In the genomic region with DNA sequence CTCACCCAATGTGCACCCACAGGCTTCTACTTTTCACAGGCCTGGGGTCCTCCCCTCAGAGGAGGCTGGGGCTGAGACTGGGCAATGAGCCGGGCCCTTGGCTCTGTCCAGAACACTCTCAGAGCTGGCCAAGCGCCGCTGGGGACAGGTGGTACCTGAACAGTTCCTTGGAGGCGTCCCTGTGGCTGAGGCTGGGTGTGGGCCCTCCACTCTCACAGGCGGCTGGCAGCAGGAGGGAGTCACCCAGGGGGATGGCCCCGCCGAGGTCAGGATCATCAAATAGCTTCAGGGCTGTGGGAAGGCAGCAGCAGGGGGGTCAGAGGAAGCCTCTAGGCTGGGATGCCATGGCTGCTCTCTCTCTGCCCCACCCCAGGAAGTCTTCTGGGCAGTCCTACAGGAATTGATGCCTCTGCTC, we compare ENCODE assay signal across 20 cellular contexts. TPM values are rescaled to one million over a fixed set of nuclear protein-coding genes. Genes with fewer than 3 reads are reported as not detected.
DNase-seq lines count a peak whose midpoint lies in the region; ATAC-seq and TF ChIP-seq lines count a peak whose summit lies in the region.
"Had no signal": no experiment of that assay in that cellular context is flagged by ENCODE, and none has a peak within 500 bp of the region (broad histone marks: within the 10 kb centered on the region; RNA-seq: fewer than 3 reads in every experiment).

No MANE protein-coding gene starts in this region.

- DNase-seq in SJCRH30 (peak; percentile 74 to 78), glutamatergic neuron (peak; percentile 40), right lobe of liver (peak; percentile 19 to 44 (median 41)), stomach (no peak), dedifferentiated amniotic fluid mesenchymal stem cell (ENCODE audit: extremely low spot score) (no peak), progenitor cell of endocrine pancreas (ENCODE audit: low spot score, unreplicated experiment) (no peak)
- no peak for DNase-seq in activated CD4-positive, alpha-beta T cell treated with anti-CD3 and anti-CD28 coated beads for 4 hours
- DNase-seq: activated B cell treated with CpG ODN at 0.5 μM for 24 hours; CD4-positive, CD25-positive, alpha-beta regulatory T cell; DMS 273 treated with DMSO at 0.1 percent for 48 hours; NCI-H2171; NCI-H748 treated with DMSO at 0.1 percent for 48 hours; occipital lobe; OCI-M1; stimulated activated naive CD8-positive, alpha-beta T cell treated with anti-CD3 and anti-CD28 coated beads, Interleukin-15, amount 100 ng/mL, for 72 hours had no signal

- H3K9me3 Mint-ChIP-seq in glutamatergic neuron (ENCODE audit: unreplicated experiment) (peaks cover 17% of the 10 kb centered on the region), progenitor cell of endocrine pancreas (ENCODE audit: low read depth) (no peaks in the 10 kb centered on the region)
- H3K9me3 Mint-ChIP-seq: activated B cell treated with CpG ODN at 0.5 μM for 24 hours; CD4-positive, CD25-positive, alpha-beta regulatory T cell; stimulated activated naive CD8-positive, alpha-beta T cell treated with anti-CD3 and anti-CD28 coated beads, Interleukin-15, amount 100 ng/mL, for 72 hours had no signal

- TF ChIP-seq CTCF in glutamatergic neuron (IDR thresholded peaks at IDR 0.05; ENCODE audit: partially characterized antibody, unreplicated experiment) (no peak), right lobe of liver (IDR thresholded peaks at IDR 0.05) (no peak), stomach (IDR thresholded peaks at IDR 0.05) (no peak), progenitor cell of endocrine pancreas (IDR thresholded peaks at IDR 0.05; ENCODE audit: unreplicated experiment) (no peak)

- no peaks in the 10 kb centered on the region for H3K27me3 ChIP-seq in SJCRH30
- H3K27me3 ChIP-seq in right lobe of liver, result no peaks in the 10 kb centered on the region
- H3K27me3 ChIP-seq in stomach, result no peaks in the 10 kb centered on the region
- H3K27me3 ChIP-seq: breast epithelium had no signal

- H3K36me3 Mint-ChIP-seq in glutamatergic neuron (ENCODE audit: unreplicated experiment) (peaks cover 8% of the 10 kb centered on the region), progenitor cell of endocrine pancreas (ENCODE audit: insufficient read depth) (peaks cover 4% of the 10 kb centered on the region)

- WGBS in right lobe of liver (ENCODE audit: insufficient coverage, low coverage, low lambda C conversion rate, missing lambda C conversion rate), result 100% methylated on average over 1 of the region's 7 CpGs
- WGBS in stomach, 5 donors, result 82 to 88% (median 83%) methylated on average over 4 to 7 of the region's 7 CpGs

- H3K27me3 Mint-ChIP-seq in glutamatergic neuron (ENCODE audit: unreplicated experiment) (peaks cover 17% of the 10 kb centered on the region), progenitor cell of endocrine pancreas (no peaks in the 10 kb centered on the region)
- H3K27me3 Mint-ChIP-seq: activated B cell treated with CpG ODN at 0.5 μM for 24 hours; CD4-positive, CD25-positive, alpha-beta regulatory T cell; stimulated activated naive CD8-positive, alpha-beta T cell treated with anti-CD3 and anti-CD28 coated beads, Interleukin-15, amount 100 ng/mL, for 72 hours had no signal

- intact Hi-C loops in right lobe of liver (cut with DNase I), result no loop called here
- intact Hi-C loops in stomach (cut with DNase I; ENCODE audit: low total_unique reads), result no loop called here

- H3K27ac Mint-ChIP-seq in glutamatergic neuron (ENCODE audit: unreplicated experiment) (no peak overlapping the region), progenitor cell of endocrine pancreas (no peak overlapping the region)
- H3K27ac Mint-ChIP-seq: activated B cell treated with CpG ODN at 0.5 μM for 24 hours; CD4-positive, CD25-positive, alpha-beta regulatory T cell; stimulated activated naive CD8-positive, alpha-beta T cell treated with anti-CD3 and anti-CD28 coated beads, Interleukin-15, amount 100 ng/mL, for 72 hours had no signal

- H3K4me3 Mint-ChIP-seq in glutamatergic neuron (ENCODE audit: unreplicated experiment) (peak overlapping the region; percentile 25), progenitor cell of endocrine pancreas (ENCODE audit: low read depth) (no peak overlapping the region)
- H3K4me3 Mint-ChIP-seq: activated B cell treated with CpG ODN at 0.5 μM for 24 hours; CD4-positive, CD25-positive, alpha-beta regulatory T cell; stimulated activated naive CD8-positive, alpha-beta T cell treated with anti-CD3 and anti-CD28 coated beads, Interleukin-15, amount 100 ng/mL, for 72 hours had no signal

- no peak for TF ChIP-seq EP300 in stomach (IDR thresholded peaks at IDR 0.05)

- H3K9me3 ChIP-seq in SJCRH30 (replicated peaks), result no peaks in the 10 kb centered on the region
- H3K9me3 ChIP-seq in right lobe of liver, result no peaks in the 10 kb centered on the region
- H3K9me3 ChIP-seq in stomach, result no peaks in the 10 kb centered on the region
- H3K9me3 ChIP-seq: breast epithelium, HAP-1 had no signal

- H3K4me3 ChIP-seq in SJCRH30 (peak overlapping the region; percentile 38), right lobe of liver (no peak overlapping the region), stomach (no peak overlapping the region)
- H3K4me3 ChIP-seq: breast epithelium, HAP-1 had no signal

- H3K27ac ChIP-seq in SJCRH30 (peak overlapping the region; percentile 95), right lobe of liver (no peak overlapping the region), stomach (peak overlapping the region in 4 of 5 donors; percentile 35 to 97 (median 79))
- H3K27ac ChIP-seq: breast epithelium, epithelial cell of prostate had no signal

- H3K4me1 Mint-ChIP-seq in glutamatergic neuron (ENCODE audit: low read depth, unreplicated experiment) (peaks cover 27% of the 10 kb centered on the region), progenitor cell of endocrine pancreas (ENCODE audit: low read depth) (peaks cover 8% of the 10 kb centered on the region)
- H3K4me1 Mint-ChIP-seq: activated B cell treated with CpG ODN at 0.5 μM for 24 hours; CD4-positive, CD25-positive, alpha-beta regulatory T cell; stimulated activated naive CD8-positive, alpha-beta T cell treated with anti-CD3 and anti-CD28 coated beads, Interleukin-15, amount 100 ng/mL, for 72 hours had no signal

- H3K36me3 ChIP-seq in SJCRH30, result no peaks in the 10 kb centered on the region
- peaks cover 0 to 32% (median 3%) of the 10 kb centered on the region in 4 donors for H3K36me3 ChIP-seq in right lobe of liver
- peaks cover 33 to 61% (median 53%) of the 10 kb centered on the region in 4 donors for H3K36me3 ChIP-seq in stomach

- peaks cover 63% of the 10 kb centered on the region for H3K4me1 ChIP-seq in SJCRH30
- peaks cover 0 to 6% (median 1%) of the 10 kb centered on the region in 4 donors for H3K4me1 ChIP-seq in right lobe of liver
- peaks cover 37 to 60% (median 50%) of the 10 kb centered on the region in 4 donors for H3K4me1 ChIP-seq in stomach
- H3K4me1 ChIP-seq: HAP-1 had no signal

- ATAC-seq in right lobe of liver (no peak), HG03196 (IDR thresholded peaks at IDR 0.05; ENCODE audit: unreplicated experiment) (no peak)
- ATAC-seq: stimulated activated naive CD8-positive, alpha-beta T cell treated with anti-CD3 and anti-CD28 coated beads, Interleukin-15, amount 100 ng/mL, for 72 hours had no signal

- TF ChIP-seq POLR2A in right lobe of liver (IDR thresholded peaks at IDR 0.05), result no peak
- no peak for TF ChIP-seq POLR2A in stomach (IDR thresholded peaks at IDR 0.05)

RNA-seq across cellular contexts. Expression of a gene that starts 27.1 kb away (rescaled TPM):
- 14.0 and 14.7 TPM in 2 replicates for total RNA-seq in SJCRH30 (2014; rRNA removed; shearing (Covaris generic))
- total RNA-seq in glutamatergic neuron (ENCODE audit: unreplicated experiment) (23.8 TPM), right lobe of liver (10 to 100 TPM; 17.5 to 34.7 (median 20.2) TPM), stomach (100 to 1,000 TPM in 1 of 5 donors, 10 to 100 TPM in 4; 13.8 to 105 (median 22.5) TPM), progenitor cell of endocrine pancreas (15.9 and 16.5 TPM in 2 replicates)
- 10 to 100 TPM; 20.6 to 25.2 (median 24.1) TPM for polyA plus RNA-seq in stomach

RNA-seq across cellular contexts. Expression of a gene that starts 43.2 kb away (rescaled TPM):
- total RNA-seq in SJCRH30 (2014; rRNA removed; shearing (Covaris generic)), result 0.02 and 0.03 TPM in 2 replicates
- total RNA-seq in glutamatergic neuron (ENCODE audit: unreplicated experiment) (not detected), right lobe of liver (1 to 10 TPM in 5 of 6 experiments, under 1 TPM in 1; 0.95 to 5.0 (median 2.9) TPM), stomach (1 to 10 TPM in 1 of 5 donors, under 1 TPM in 2, not detected in 2; 0.37 to 1.3 (median 0.45) TPM), progenitor cell of endocrine pancreas (0.16 and 0.17 TPM in 2 replicates)
- polyA plus RNA-seq in stomach, result under 1 TPM in 2 of 3 donors, not detected in 1; 0.10 to 0.12 TPM
- total RNA-seq: myocyte had no signal

Comparison
In these comparisons a context has a peak if more than half of its experiments do, and no peak if none do; other contexts are left out.
1. DNase-seq: peak in SJCRH30 (2 of 2), glutamatergic neuron (single experiment) and right lobe of liver (3 of 3); none in stomach (single experiment), dedifferentiated amniotic fluid mesenchymal stem cell (single experiment), activated CD4-positive, alpha-beta T cell treated with anti-CD3 and anti-CD28 coated beads for 4 hours (0 of 2) and progenitor cell of endocrine pancreas (single experiment).
2. H3K27ac ChIP-seq: peak in SJCRH30 (single experiment) and stomach (4 of 5); none in right lobe of liver (0 of 3).